17 cellular contexts compared by ENCODE assay signal in the genomic region with DNA sequence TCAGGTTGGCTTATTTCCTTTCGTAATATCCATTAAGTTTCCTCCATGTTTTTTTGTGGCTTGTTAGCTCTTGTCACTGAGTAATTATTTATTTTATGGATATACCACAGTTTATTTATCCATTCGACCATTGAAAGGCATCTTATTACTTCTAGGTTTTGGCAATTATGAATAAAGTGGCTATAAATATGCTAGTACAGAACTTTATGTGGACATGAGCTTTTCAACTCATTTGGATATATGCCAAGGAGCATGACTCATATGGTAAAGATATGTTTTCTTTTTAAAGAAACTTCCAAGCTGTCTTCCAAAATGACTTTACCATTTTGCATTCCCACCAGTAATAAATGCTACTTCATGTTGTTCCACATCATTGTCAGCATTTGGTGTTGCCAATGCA.
DNase-seq lines count a peak whose midpoint lies in the region; ATAC-seq and TF ChIP-seq lines count a peak whose summit lies in the region.
"Had no signal": no experiment of that assay in that cellular context is flagged by ENCODE, and none has a peak within 500 bp of the region (broad histone marks: within the 10 kb centered on the region; RNA-seq: fewer than 3 reads in every experiment).

No MANE protein-coding gene starts in this region.

- no peaks in the 10 kb centered on the region for H3K36me3 ChIP-seq in mammary epithelial cell (ENCODE audit: insufficient read depth, low read length)
- H3K36me3 ChIP-seq: thyroid gland had no signal

- H3K4me1 ChIP-seq in mammary epithelial cell (ENCODE audit: insufficient read depth, low read length), result no peaks in the 10 kb centered on the region
- H3K4me1 ChIP-seq: thyroid gland had no signal

- DNase-seq in EH (ENCODE audit: low read depth) (peak; percentile 65), NCI-H69 (lab: John Stamatoyannopoulos, UW) (peak; percentile 31), mammary epithelial cell (peak; percentile 34), renal cortical epithelial cell (ENCODE audit: low read depth) (peak; percentile 2), Right ventricle myocardium inferior (ENCODE audit: missing footprints) (no peak), NCI-H1048 (lab: John Stamatoyannopoulos, UW) (no peak)
- no peak for DNase-seq in activated effector memory CD4-positive, alpha-beta T cell treated with Interleukin-2 at 50 U/mL for 16 hours
- DNase-seq: activated CD4-positive, alpha-beta T cell treated with anti-CD3 and anti-CD28 coated beads for 48 hours; activated CD8-positive, alpha-beta memory T cell treated with anti-CD3 and anti-CD28 coated beads, Interleukin-2, amount 50 U/mL, for 48 hours; activated naive CD4-positive, alpha-beta T cell treated with anti-CD3 and anti-CD28 coated beads for 36 hours; GOT3; KG1; NCI-H146; stimulated activated naive B cell treated with anti-CD40 and anti-IgM and Interleukin-4, amounts not matched to agents 10 μg/mL and 1 μg/mL and 100 μg/mL, for 72 hours; thyroid gland had no signal

- H3K9ac ChIP-seq in mammary epithelial cell (ENCODE audit: insufficient read depth, low read length), result no peak overlapping the region

- no peaks in the 10 kb centered on the region for H4K20me1 ChIP-seq in mammary epithelial cell (ENCODE audit: insufficient read depth, low read length)

- H3K79me2 ChIP-seq in mammary epithelial cell (ENCODE audit: insufficient read depth, low read length), result no peaks in the 10 kb centered on the region
- H3K79me2 ChIP-seq: hepatocyte had no signal

- H3K4me2 ChIP-seq in mammary epithelial cell (ENCODE audit: insufficient read depth, low read depth, low read length), result no peak overlapping the region
- H3K4me2 ChIP-seq: hepatocyte had no signal

- 48% methylated on average over 2 of the region's 2 CpGs for WGBS in mammary epithelial cell (ENCODE audit: low coverage, missing lambda C conversion rate)

- no peak for TF ChIP-seq CTCF in mammary epithelial cell (conservative IDR thresholded peaks at IDR 0.05 in 1 of 2, IDR thresholded peaks at IDR 0.05 in 1 of 2; ENCODE audit: extremely low read depth in 1 of 2, insufficient read depth in 1 of 2, low read depth in 1 of 2, low read length in 2 of 2)

- dilution Hi-C loops in mammary epithelial cell (cut with HindIII; ENCODE audit: low sequenced_read_pairs), result no loop called here

- H3K4me3 ChIP-seq in mammary epithelial cell (replicated peaks in 1 of 3; ENCODE audit: insufficient read depth in 1 of 3, low read depth in 2 of 3, low read length in 3 of 3), result no peak overlapping the region
- H3K4me3 ChIP-seq: hepatocyte, thyroid gland had no signal

- intact Hi-C loops in mammary epithelial cell (cut with micrococcal nuclease), result no loop called here
- intact Hi-C loops in Right ventricle myocardium inferior (cut with DNase I), result no loop called here

- no peaks in the 10 kb centered on the region for H3K27me3 ChIP-seq in mammary epithelial cell (ENCODE audit: insufficient read depth, low read length)
- H3K27me3 ChIP-seq: hepatocyte, thyroid gland had no signal

- in situ Hi-C loops in mammary epithelial cell (cut with MboI; ENCODE audit: low sequenced_read_pairs in 2 of 2), result no loop called here

- no peak overlapping the region for H3K27ac ChIP-seq in mammary epithelial cell (ENCODE audit: insufficient read depth, low read depth, low read length)
- H3K27ac ChIP-seq: hepatocyte, thyroid gland had no signal

- BruUV-seq in mammary epithelial cell (replicated peaks; lab: Mats Ljungman, UMichigan), result no TSS peak

- H2AFZ ChIP-seq in mammary epithelial cell (ENCODE audit: low read depth, low read length), result no peak overlapping the region
- H2AFZ ChIP-seq: hepatocyte had no signal

- no peak for ATAC-seq in Right ventricle myocardium inferior
- ATAC-seq: esophagus mucosa; stimulated activated naive B cell treated with anti-CD40 and anti-IgM and Interleukin-4, amounts not matched to agents 10 μg/mL and 1 μg/mL and 100 μg/mL, for 72 hours had no signal

- peaks cover 5% of the 10 kb centered on the region for H3K9me3 ChIP-seq in mammary epithelial cell (replicated peaks; ENCODE audit: insufficient read depth, low read length)
- H3K9me3 ChIP-seq: thyroid gland had no signal

- CTCF ChIA-PET in mammary epithelial cell (lab: Charles Lee; ENCODE audit: low non-redundant PET), result no interaction called here

Comparison
In these comparisons a context has a peak if more than half of its experiments do, and no peak if none do; other contexts are left out.
1. DNase-seq: peak in EH (single experiment), NCI-H69 (single experiment), mammary epithelial cell (single experiment) and renal cortical epithelial cell (single experiment); none in activated effector memory CD4-positive, alpha-beta T cell treated with Interleukin-2 at 50 U/mL for 16 hours (single experiment), Right ventricle myocardium inferior (single experiment) and NCI-H1048 (single experiment).